In genomic region chr4:36786519-36786918, GRCh38 we compare ENCODE assay signal across 17 cellular contexts.
"Had no signal": no experiment of that assay in that cellular context is flagged by ENCODE, and none has a peak within 500 bp of the region (broad histone marks: within the 10 kb centered on the region; RNA-seq: fewer than 3 reads in every experiment).

No MANE protein-coding gene starts in this region.

- ATAC-seq: esophagus mucosa; left ventricle myocardium superior; natural killer cell treated with Interleukin-12 subunit alpha and Interleukin-12 subunit beta and Interleukin-15 and Interleukin-18, amount 100 ng/mL, for 72 hours; pancreas; right cardiac atrium had no signal

- H3K9me3 ChIP-seq: neutrophil, pancreas, tibial artery had no signal

- H3K4me1 ChIP-seq: pancreas, tibial artery had no signal

- H3K4me3 ChIP-seq: pancreas, skin epidermis, tibial artery had no signal

- H3K27ac ChIP-seq: neutrophil, pancreas, skin epidermis, tibial artery had no signal

- DNase-seq: activated gamma-delta T cell treated with Interleukin-2 at 50 U/mL for 16 hours; activated T-cell treated with anti-CD3 and anti-CD28 coated beads, Interleukin-2, amount 50 U/mL, for 1 hour; anterior cingulate cortex; central memory CD4-positive, alpha-beta T cell; effector memory CD4-positive, alpha-beta T cell; glutamatergic neuron; hypothalamus; left ventricle myocardium superior; mammary epithelial cell; pancreas; right cardiac atrium; stimulated activated CD4-positive, alpha-beta T cell treated with anti-CD3 and anti-CD28 coated beads, Interleukin-1b, Interleukin-23, amount 100 ng/mL, for 48 hours; tibial artery had no signal

- H3K36me3 ChIP-seq: neutrophil, pancreas, tibial artery had no signal

- H3K27me3 ChIP-seq: neutrophil, pancreas, tibial artery had no signal
